Comparison of ENCODE assay signal across 12 cellular contexts in genomic region chr16:386641-387156, GRCh38. TPM values are rescaled to one million over a fixed set of nuclear protein-coding genes. Genes with fewer than 3 reads are reported as not detected.
DNase-seq lines count a peak whose midpoint lies in the region.
"Had no signal": no experiment of that assay in that cellular context is flagged by ENCODE, and none has a peak within 500 bp of the region (broad histone marks: within the 10 kb centered on the region; RNA-seq: fewer than 3 reads in every experiment).

No MANE protein-coding gene starts in this region.

- peaks cover 22 to 38% (median 38%) of the 10 kb centered on the region in 3 donors for H3K4me1 ChIP-seq in skeletal muscle tissue (ENCODE audit: control insufficient read depth in 3 of 3, insufficient read depth in 3 of 3, low read length in 3 of 3)

- H3K36me3 ChIP-seq in skeletal muscle tissue (ENCODE audit: control insufficient read depth in 3 of 3, insufficient read depth in 3 of 3, low read length in 3 of 3) = no peaks in the 10 kb centered on the region

- DNase-seq in NCI-H2227 treated with DMSO at 0.1 percent for 48 hours (lab: John Stamatoyannopoulos, UW) (peak; percentile 19), NCI-H2227 (lab: John Stamatoyannopoulos, UW; ENCODE audit: unreplicated experiment) (no peak), amniotic epithelial cell (ENCODE audit: low read depth) (peak; percentile 25), NCI-H1092 (lab: John Stamatoyannopoulos, UW) (no peak), DMS114 treated with DMSO at 0.1 percent for 48 hours (lab: John Stamatoyannopoulos, UW; ENCODE audit: unreplicated experiment) (no peak), NCI-H524 (lab: John Stamatoyannopoulos, UW) (no peak)
- DNase-seq: activated T-cell treated with anti-CD3 and anti-CD28 coated beads, Interleukin-2, amount 50 U/mL, for 48 hours; GDM1; HCEC 1CT; NCI-H1048 had no signal

- peak overlapping the region in 2 of 3 donors; percentile 20 to 53 for H3K9ac ChIP-seq in skeletal muscle tissue (ENCODE audit: low read depth in 1 of 3, low read length in 3 of 3)

- peak overlapping the region in 1 of 3 donors; percentile 41 for H3K4me3 ChIP-seq in skeletal muscle tissue (ENCODE audit: low read length in 3 of 3)

- H3K9me3 ChIP-seq in skeletal muscle tissue (ENCODE audit: control insufficient read depth in 3 of 3, low read length in 3 of 3) = no peaks in the 10 kb centered on the region

- H3K27me3 ChIP-seq in layer of hippocampus (ENCODE audit: control insufficient read depth, insufficient read depth, low read length) (no peaks in the 10 kb centered on the region), skeletal muscle tissue (ENCODE audit: control insufficient read depth in 3 of 3, insufficient read depth in 3 of 3, low read length in 3 of 3) (no peaks in the 10 kb centered on the region)

- peak overlapping the region; percentile 22 for H3K27ac ChIP-seq in layer of hippocampus (ENCODE audit: low read depth, low read length)
- no peak overlapping the region for H3K27ac ChIP-seq in skeletal muscle tissue (ENCODE audit: low read depth, low read length)

RNA-seq across cellular contexts. Expression of gene PGAP6, which starts 4.9 kb away (rescaled TPM):
- 11.0 TPM for total RNA-seq in skeletal muscle tissue

RNA-seq across cellular contexts. Expression of gene NME4, which starts 10.3 kb away (rescaled TPM):
- 21.4 TPM for total RNA-seq in skeletal muscle tissue

RNA-seq across cellular contexts. Expression of gene DECR2, which starts 15.0 kb away (rescaled TPM):
- total RNA-seq in skeletal muscle tissue = 2.6 TPM

RNA-seq across cellular contexts. Expression of gene MRPL28, which starts 16.4 kb away (rescaled TPM):
- total RNA-seq in skeletal muscle tissue = 43.3 TPM

RNA-seq across cellular contexts. Expression of gene AXIN1, which starts 34.2 kb away (rescaled TPM):
- 8.9 TPM for total RNA-seq in skeletal muscle tissue

Comparison
In these comparisons a context has a peak if more than half of its experiments do, and no peak if none do; other contexts are left out.
1. DNase-seq: peak in NCI-H2227 treated with DMSO at 0.1 percent for 48 hours (single experiment) and amniotic epithelial cell (single experiment); none in NCI-H2227 (single experiment), NCI-H1092 (single experiment), DMS114 treated with DMSO at 0.1 percent for 48 hours (single experiment) and NCI-H524 (0 of 2).